In the genomic region with DNA sequence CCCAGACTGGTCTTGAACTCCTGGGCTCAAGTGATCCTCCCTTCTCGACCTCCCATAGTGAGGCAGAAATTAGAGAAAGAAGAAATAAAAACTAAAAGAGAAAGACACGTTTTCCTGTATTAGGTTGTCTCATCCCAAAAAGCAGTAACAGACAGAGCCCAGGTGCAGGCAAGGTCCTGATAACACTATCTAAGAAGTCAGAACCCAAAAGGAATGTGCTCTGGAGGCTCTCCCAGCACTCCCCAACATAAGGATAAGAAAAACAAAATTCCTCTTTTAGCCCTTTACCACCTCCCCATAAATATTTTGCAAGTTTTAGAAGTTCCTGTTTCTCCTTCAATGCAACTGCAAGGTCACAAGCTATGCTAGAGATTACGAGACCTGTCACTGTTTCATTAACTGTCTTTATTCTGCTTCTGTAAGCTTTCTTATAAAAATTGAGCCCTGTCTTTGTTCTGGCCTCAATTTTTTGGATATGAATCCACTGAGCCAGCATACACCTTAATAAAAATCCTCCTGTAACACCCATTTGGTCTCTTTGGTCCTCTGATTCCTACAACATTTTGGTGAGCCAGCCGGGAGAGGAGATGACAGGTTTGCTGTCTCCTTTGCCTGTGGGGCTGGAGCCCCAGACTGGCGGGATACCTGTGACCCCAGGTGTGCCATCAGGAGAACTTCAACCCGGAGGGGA, we compare ENCODE assay signal across 19 cellular contexts.
"Had no signal": no experiment of that assay in that cellular context is flagged by ENCODE, and none has a peak within 500 bp of the region (broad histone marks: within the 10 kb centered on the region; RNA-seq: fewer than 3 reads in every experiment).

No MANE protein-coding gene starts in this region.

- H3K36me3 ChIP-seq: spleen had no signal

- H3K4me3 ChIP-seq: body of pancreas, lung, spleen, testis had no signal

- ATAC-seq: activated CD8-positive, alpha-beta T cell treated with anti-CD3 and anti-CD28 coated beads, Interleukin-2, amount 10 ng/mL, durations not matched to agents 7 days and 5 days; body of pancreas; stimulated activated memory B cell treated with anti-CD40 and anti-IgM and Interleukin-4, amounts not matched to agents 10 μg/mL and 1 μg/mL and 100 μg/mL, for 72 hours had no signal

- H3K27me3 ChIP-seq: body of pancreas, spleen, testis had no signal

- H3K4me1 ChIP-seq: body of pancreas, testis had no signal

- H3K27ac ChIP-seq: body of pancreas, testis had no signal

- H3K4me1 Mint-ChIP-seq: activated naive CD8-positive, alpha-beta T cell treated with anti-CD3 and anti-CD28 coated beads, Interleukin-2, amount 10 ng/mL, durations not matched to agents 7 days and 5 days; nephron progenitor cell; stimulated activated memory B cell treated with anti-CD40 and anti-IgM and Interleukin-4, amounts not matched to agents 10 μg/mL and 1 μg/mL and 100 μg/mL, for 72 hours had no signal

- H3K27me3 Mint-ChIP-seq: activated naive CD8-positive, alpha-beta T cell treated with anti-CD3 and anti-CD28 coated beads, Interleukin-2, amount 10 ng/mL, durations not matched to agents 7 days and 5 days; activated T-cell treated with anti-CD3 and anti-CD28 coated beads, Interleukin-2, amount 50 U/mL, for 24 hours; stimulated activated memory B cell treated with anti-CD40 and anti-IgM and Interleukin-4, amounts not matched to agents 10 μg/mL and 1 μg/mL and 100 μg/mL, for 72 hours; type B pancreatic cell had no signal

- H3K9me3 Mint-ChIP-seq: activated naive CD8-positive, alpha-beta T cell treated with anti-CD3 and anti-CD28 coated beads, Interleukin-2, amount 10 ng/mL, durations not matched to agents 7 days and 5 days; activated T-helper 2 cell treated with anti-CD3 and anti-CD28 coated beads, Interferon-gamma antibody, Interleukin-2, Interleukin-4, amounts not matched to agents 10 μg/mL and 5 μg/mL and 100 μg/mL, durations not matched to agents 14 hours and 24 hours and 36 hours; type B pancreatic cell had no signal

- H3K4me3 Mint-ChIP-seq: activated CD8-positive, alpha-beta T cell treated with anti-CD3 and anti-CD28 coated beads, Interleukin-2, amount 10 ng/mL, durations not matched to agents 7 days and 5 days; activated naive CD8-positive, alpha-beta T cell treated with anti-CD3 and anti-CD28 coated beads, Interleukin-2, amount 10 ng/mL, durations not matched to agents 7 days and 5 days; activated T-cell treated with anti-CD3 and anti-CD28 coated beads, Interleukin-2, amount 50 U/mL, for 24 hours; nephron progenitor cell; stimulated activated memory B cell treated with anti-CD40 and anti-IgM and Interleukin-4, amounts not matched to agents 10 μg/mL and 1 μg/mL and 100 μg/mL, for 72 hours; type B pancreatic cell had no signal

- H3K27ac Mint-ChIP-seq: activated CD8-positive, alpha-beta T cell treated with anti-CD3 and anti-CD28 coated beads, Interleukin-2, amount 10 ng/mL, durations not matched to agents 7 days and 5 days; activated naive CD8-positive, alpha-beta T cell treated with anti-CD3 and anti-CD28 coated beads, Interleukin-2, amount 10 ng/mL, durations not matched to agents 7 days and 5 days; activated T-cell treated with anti-CD3 and anti-CD28 coated beads, Interleukin-2, amount 50 U/mL, for 24 hours; activated T-helper 2 cell treated with anti-CD3 and anti-CD28 coated beads, Interferon-gamma antibody, Interleukin-2, Interleukin-4, amounts not matched to agents 10 μg/mL and 5 μg/mL and 100 μg/mL, durations not matched to agents 14 hours and 24 hours and 36 hours; nephron progenitor cell; stimulated activated memory B cell treated with anti-CD40 and anti-IgM and Interleukin-4, amounts not matched to agents 10 μg/mL and 1 μg/mL and 100 μg/mL, for 72 hours; type B pancreatic cell had no signal

- H3K36me3 Mint-ChIP-seq: activated naive CD8-positive, alpha-beta T cell treated with anti-CD3 and anti-CD28 coated beads, Interleukin-2, amount 10 ng/mL, durations not matched to agents 7 days and 5 days had no signal

- H3K9me3 ChIP-seq: body of pancreas, testis had no signal

- DNase-seq: activated CD4-positive, alpha-beta T cell treated with anti-CD3 and anti-CD28 coated beads for 48 hours; activated CD4-positive, CD25-positive, alpha-beta regulatory T cell; activated CD8-positive, alpha-beta T cell treated with anti-CD3 and anti-CD28 coated beads, Interleukin-2, amount 10 ng/mL, durations not matched to agents 7 days and 5 days; activated naive CD4-positive, alpha-beta T cell treated with Interleukin-2 at 50 U/mL for 16 hours; activated naive CD8-positive, alpha-beta T cell treated with anti-CD3 and anti-CD28 coated beads, Interleukin-2, amount 10 ng/mL, durations not matched to agents 7 days and 5 days; activated T-cell treated with anti-CD3 and anti-CD28 coated beads, Interleukin-2, amount 50 U/mL, for 24 hours; amygdala; body of pancreas; midbrain; nephron progenitor cell; occipital lobe; retina; spleen; stimulated activated CD4-positive, alpha-beta T cell treated with anti-CD3 and anti-CD28 coated beads, Interleukin-4, amount 100 ng/mL, for 4 hours; testis had no signal
